19 cellular contexts compared by ENCODE assay signal in genomic region chr14:32494566-32495434, GRCh38.
A peak's percentile ranks its signal among the peaks of the same experiment; 100 is the strongest.
DNase-seq lines count a peak whose midpoint lies in the region; ATAC-seq, FAIRE-seq and TF ChIP-seq lines count a peak whose summit lies in the region.
"Had no signal": no experiment of that assay in that cellular context is flagged by ENCODE, and none has a peak within 500 bp of the region (broad histone marks: within the 10 kb centered on the region; RNA-seq: fewer than 3 reads in every experiment).

No MANE protein-coding gene starts in this region.

- CTCF ChIA-PET in naive thymus-derived CD4-positive, alpha-beta T cell (lab: Charles Lee), result no interaction called here

- FAIRE-seq in H54 (lab: Jason Lieb, UNC), result peak; percentile 86

- peak overlapping the region in 1 of 4 donors; percentile 17 for H3K4me3 ChIP-seq in stomach
- no peak overlapping the region for H3K4me3 ChIP-seq in naive thymus-derived CD4-positive, alpha-beta T cell (ENCODE audit: low read length)
- H3K4me3 ChIP-seq: colonic mucosa, MG63 had no signal

- no peaks in the 10 kb centered on the region for H3K27me3 ChIP-seq in layer of hippocampus (ENCODE audit: control insufficient read depth, insufficient read depth, low read length)
- no peaks in the 10 kb centered on the region for H3K27me3 ChIP-seq in stomach
- no peaks in the 10 kb centered on the region for H3K27me3 ChIP-seq in naive thymus-derived CD4-positive, alpha-beta T cell (ENCODE audit: control insufficient read depth in 2 of 2, insufficient read depth in 2 of 2, low read length in 2 of 2)
- H3K27me3 ChIP-seq: colonic mucosa, MG63 had no signal

- H3K27me3 Mint-ChIP-seq in naive thymus-derived CD4-positive, alpha-beta T cell, result peaks cover 0 to 9% (median 4%) of the 10 kb centered on the region in 5 donors
- H3K27me3 Mint-ChIP-seq: activated naive CD8-positive, alpha-beta T cell treated with anti-CD3 and anti-CD28 coated beads, Interleukin-2, amount 10 ng/mL, durations not matched to agents 7 days and 5 days had no signal

- H3K36me3 ChIP-seq in stomach, result no peaks in the 10 kb centered on the region
- no peaks in the 10 kb centered on the region for H3K36me3 ChIP-seq in naive thymus-derived CD4-positive, alpha-beta T cell (ENCODE audit: control insufficient read depth in 2 of 3, insufficient read depth in 3 of 3, low read length in 3 of 3)
- H3K36me3 ChIP-seq: colonic mucosa, MG63 had no signal

- H3K9me3 Mint-ChIP-seq in naive thymus-derived CD4-positive, alpha-beta T cell, result no peaks in the 10 kb centered on the region
- H3K9me3 Mint-ChIP-seq: activated naive CD8-positive, alpha-beta T cell treated with anti-CD3 and anti-CD28 coated beads, Interleukin-2, amount 10 ng/mL, durations not matched to agents 7 days and 5 days; mesothelial cell of epicardium had no signal

- TF ChIP-seq POLR2A in H54 (IDR thresholded peaks at IDR 0.05; ENCODE audit: low read depth, low read length) (no peak), stomach (IDR thresholded peaks at IDR 0.05) (no peak)

- H3K4me3 Mint-ChIP-seq in naive thymus-derived CD4-positive, alpha-beta T cell, result no peak overlapping the region
- H3K4me3 Mint-ChIP-seq: activated naive CD8-positive, alpha-beta T cell treated with anti-CD3 and anti-CD28 coated beads, Interleukin-2, amount 10 ng/mL, durations not matched to agents 7 days and 5 days; mesothelial cell of epicardium; stimulated activated effector memory CD8-positive, alpha-beta T cell treated with anti-CD3 and anti-CD28 coated beads, Interleukin-12 subunit alpha, Interleukin-12 subunit beta, amount 100 ng/mL, for 72 hours had no signal

- H3K4me1 Mint-ChIP-seq in naive thymus-derived CD4-positive, alpha-beta T cell, result no peaks in the 10 kb centered on the region
- H3K4me1 Mint-ChIP-seq: activated naive CD8-positive, alpha-beta T cell treated with anti-CD3 and anti-CD28 coated beads, Interleukin-2, amount 10 ng/mL, durations not matched to agents 7 days and 5 days; stimulated activated effector memory CD8-positive, alpha-beta T cell treated with anti-CD3 and anti-CD28 coated beads, Interleukin-12 subunit alpha, Interleukin-12 subunit beta, amount 100 ng/mL, for 72 hours had no signal

- ATAC-seq in naive thymus-derived CD4-positive, alpha-beta T cell, result no peak
- ATAC-seq in HG02678 (IDR thresholded peaks at IDR 0.05; ENCODE audit: unreplicated experiment), result no peak
- ATAC-seq: activated CD4-positive, CD25-positive, alpha-beta regulatory T cell treated with anti-CD3 and anti-CD28 coated beads, Interleukin-2, amount 50 U/mL, for 24 hours; esophagus mucosa; stimulated activated effector memory CD8-positive, alpha-beta T cell treated with anti-CD3 and anti-CD28 coated beads, Interleukin-12 subunit alpha, Interleukin-12 subunit beta, amount 100 ng/mL, for 72 hours had no signal

- no peaks in the 10 kb centered on the region for H3K36me3 Mint-ChIP-seq in naive thymus-derived CD4-positive, alpha-beta T cell
- H3K36me3 Mint-ChIP-seq: activated naive CD8-positive, alpha-beta T cell treated with anti-CD3 and anti-CD28 coated beads, Interleukin-2, amount 10 ng/mL, durations not matched to agents 7 days and 5 days; mesothelial cell of epicardium; stimulated activated effector memory CD8-positive, alpha-beta T cell treated with anti-CD3 and anti-CD28 coated beads, Interleukin-12 subunit alpha, Interleukin-12 subunit beta, amount 100 ng/mL, for 72 hours had no signal

- TF ChIP-seq EP300 in stomach (IDR thresholded peaks at IDR 0.05), result no peak

- H3K27ac Mint-ChIP-seq in naive thymus-derived CD4-positive, alpha-beta T cell, result no peak overlapping the region
- H3K27ac Mint-ChIP-seq: activated naive CD8-positive, alpha-beta T cell treated with anti-CD3 and anti-CD28 coated beads, Interleukin-2, amount 10 ng/mL, durations not matched to agents 7 days and 5 days; stimulated activated effector memory CD8-positive, alpha-beta T cell treated with anti-CD3 and anti-CD28 coated beads, Interleukin-12 subunit alpha, Interleukin-12 subunit beta, amount 100 ng/mL, for 72 hours had no signal

- in situ Hi-C loops in ACHN (cut with HindIII; ENCODE audit: low pct_ligation_motif_present, low pct_unique_long_range_greater_than_20kb, low sequenced_read_pairs), result no loop called here

- DNase-seq in H54 (ENCODE audit: insufficient read length, low spot score) (no peak), caudate nucleus (lab: John Stamatoyannopoulos, UW) (peak in 4 of 61 donors; percentile 17 to 36 (median 34)), stomach (no peak), germinal center (ENCODE audit: low spot score) (no peak), ACHN (no peak)
- no peak for DNase-seq in naive thymus-derived CD4-positive, alpha-beta T cell
- DNase-seq: activated naive CD8-positive, alpha-beta T cell treated with anti-CD3 and anti-CD28 coated beads, Interleukin-2, amount 10 ng/mL, durations not matched to agents 7 days and 5 days; activated T-cell treated with anti-CD3 and anti-CD28 coated beads for 4 hours; Caco-2; colonic mucosa; GF-D8; MG63; stimulated activated CD4-positive, alpha-beta T cell treated with anti-CD3 and anti-CD28 coated beads, Interleukin-4, amount 100 ng/mL, for 24 hours had no signal

- H3K27ac ChIP-seq in caudate nucleus (ENCODE audit: low read depth, low read length), result peak overlapping the region; percentile 72
- peak overlapping the region; percentile 54 for H3K27ac ChIP-seq in layer of hippocampus (ENCODE audit: low read depth, low read length)
- H3K27ac ChIP-seq in stomach, result peak overlapping the region in 3 of 5 donors; percentile 2 to 36 (median 30)
- H3K27ac ChIP-seq in naive thymus-derived CD4-positive, alpha-beta T cell (ENCODE audit: low read depth, low read length), result no peak overlapping the region
- H3K27ac ChIP-seq: colonic mucosa had no signal

- no peak for TF ChIP-seq CTCF in stomach (IDR thresholded peaks at IDR 0.05)

- no peaks in the 10 kb centered on the region for H3K9me3 ChIP-seq in stomach
- no peaks in the 10 kb centered on the region for H3K9me3 ChIP-seq in naive thymus-derived CD4-positive, alpha-beta T cell (ENCODE audit: control insufficient read depth in 2 of 3, low read length in 3 of 3)
- H3K9me3 ChIP-seq: Caco-2, colonic mucosa, MG63 had no signal

- 63 to 78% (median 73%) methylated on average over 5 of the region's 5 CpGs for WGBS in stomach, 5 donors

- H3K4me1 ChIP-seq in stomach, result peaks cover 0 to 16% (median 0%) of the 10 kb centered on the region in 4 donors
- H3K4me1 ChIP-seq in naive thymus-derived CD4-positive, alpha-beta T cell (ENCODE audit: control insufficient read depth in 2 of 2, insufficient read depth in 2 of 2, low read length in 2 of 2), result no peaks in the 10 kb centered on the region
- H3K4me1 ChIP-seq: Caco-2, colonic mucosa had no signal

- intact Hi-C loops in stomach (cut with DNase I; ENCODE audit: low total_unique reads), result no loop called here
- intact Hi-C loops in naive thymus-derived CD4-positive, alpha-beta T cell (cut with micrococcal nuclease), result no loop called here

- POLR2A ChIA-PET in naive thymus-derived CD4-positive, alpha-beta T cell (lab: Charles Lee), result no interaction called here
